In the genomic region with DNA sequence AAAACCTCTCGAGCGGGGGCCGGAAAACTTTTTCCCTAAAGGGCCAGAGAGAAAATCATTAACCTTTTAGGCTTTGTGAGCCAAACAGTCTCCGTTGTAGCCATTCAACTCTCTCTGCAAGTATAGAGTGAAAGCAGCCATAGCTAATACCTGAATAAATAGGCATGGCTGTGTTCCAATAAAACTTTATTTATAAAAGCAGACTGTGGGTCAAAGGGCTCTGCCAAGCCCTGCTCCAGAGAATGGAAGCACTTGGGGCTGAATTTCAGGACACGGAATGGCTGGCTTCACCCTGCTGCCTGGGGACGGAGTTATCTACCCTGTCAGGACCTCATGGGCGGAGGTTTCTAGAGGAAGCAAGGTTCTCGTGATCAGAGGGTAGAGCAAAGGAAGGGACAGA, we compare ENCODE assay signal across 20 cellular contexts.
"Had no signal": no experiment of that assay in that cellular context is flagged by ENCODE, and none has a peak within 500 bp of the region (broad histone marks: within the 10 kb centered on the region; RNA-seq: fewer than 3 reads in every experiment).

No MANE protein-coding gene starts in this region.

- H3K27ac ChIP-seq: dorsolateral prefrontal cortex, heart right ventricle, neutrophil, testis had no signal

- H3K4me3 Mint-ChIP-seq: activated CD8-positive, alpha-beta memory T cell treated with anti-CD3 and anti-CD28 coated beads, Interleukin-2, amount 10 ng/mL, durations not matched to agents 7 days and 5 days; activated naive CD8-positive, alpha-beta T cell treated with anti-CD3 and anti-CD28 coated beads for 36 hours; activated T-cell treated with anti-CD3 and anti-CD28 coated beads, Interleukin-2, amount 50 U/mL, for 24 hours; T-helper 2 cell treated with Interferon-gamma antibody and Interleukin-4, amounts not matched to agents 5 μg/mL and 100 μg/mL, for 36 hours had no signal

- H3K27me3 ChIP-seq: testis had no signal

- H3K4me3 ChIP-seq: dorsolateral prefrontal cortex, heart right ventricle, testis had no signal

- H3K27ac Mint-ChIP-seq: activated CD8-positive, alpha-beta memory T cell treated with anti-CD3 and anti-CD28 coated beads, Interleukin-2, amount 10 ng/mL, durations not matched to agents 7 days and 5 days; activated naive CD8-positive, alpha-beta T cell treated with anti-CD3 and anti-CD28 coated beads for 36 hours; activated T-cell treated with anti-CD3 and anti-CD28 coated beads, Interleukin-2, amount 50 U/mL, for 24 hours; T-helper 2 cell treated with Interferon-gamma antibody and Interleukin-4, amounts not matched to agents 5 μg/mL and 100 μg/mL, for 36 hours had no signal

- H3K4me1 Mint-ChIP-seq: activated CD8-positive, alpha-beta memory T cell treated with anti-CD3 and anti-CD28 coated beads, Interleukin-2, amount 10 ng/mL, durations not matched to agents 7 days and 5 days; activated naive CD8-positive, alpha-beta T cell treated with anti-CD3 and anti-CD28 coated beads for 36 hours had no signal

- FAIRE-seq: kidney, urothelium cell line had no signal

- H3K36me3 Mint-ChIP-seq: activated CD8-positive, alpha-beta memory T cell treated with anti-CD3 and anti-CD28 coated beads, Interleukin-2, amount 10 ng/mL, durations not matched to agents 7 days and 5 days; activated naive CD8-positive, alpha-beta T cell treated with anti-CD3 and anti-CD28 coated beads for 36 hours had no signal

- H3K9me3 Mint-ChIP-seq: activated naive CD8-positive, alpha-beta T cell treated with anti-CD3 and anti-CD28 coated beads for 36 hours; activated T-cell treated with anti-CD3 and anti-CD28 coated beads, Interleukin-2, amount 50 U/mL, for 24 hours; T-helper 2 cell treated with Interferon-gamma antibody and Interleukin-4, amounts not matched to agents 5 μg/mL and 100 μg/mL, for 36 hours had no signal

- H3K9me3 ChIP-seq: heart right ventricle, neutrophil, testis had no signal

- DNase-seq: activated CD4-positive, alpha-beta T cell treated with anti-CD3 and anti-CD28 coated beads, Interleukin-2, amount 50 U/mL, for 48 hours; activated CD4-positive, CD25-positive, alpha-beta regulatory T cell treated with anti-CD3 and anti-CD28 coated beads, Interleukin-2, amount 50 U/mL, for 72 hours; activated CD8-positive, alpha-beta memory T cell treated with anti-CD3 and anti-CD28 coated beads, Interleukin-2, amount 10 ng/mL, durations not matched to agents 7 days and 5 days; activated effector memory CD4-positive, alpha-beta T cell treated with Interleukin-2 at 50 U/mL for 16 hours; activated naive CD8-positive, alpha-beta T cell treated with anti-CD3 and anti-CD28 coated beads for 36 hours; activated T-cell treated with anti-CD3 and anti-CD28 coated beads, Interleukin-2, amount 50 U/mL, for 24 hours; anterior cingulate cortex; dorsolateral prefrontal cortex; foreskin melanocyte; heart right ventricle; kidney; left ventricle myocardium superior; mesenchymal stem cell; posterior cingulate gyrus; stimulated activated CD4-positive, alpha-beta T cell treated with anti-CD3 and anti-CD28 coated beads, Interleukin-2, amount 100 ng/mL, for 24 hours; stimulated activated naive CD8-positive, alpha-beta T cell treated with anti-CD3 and anti-CD28 coated beads, Interleukin-15, Interleukin-2, amounts not matched to agents 100 U/mL and 50 U/mL, for 24 hours; testis had no signal

- H3K36me3 ChIP-seq: neutrophil had no signal
